In the genomic region with DNA sequence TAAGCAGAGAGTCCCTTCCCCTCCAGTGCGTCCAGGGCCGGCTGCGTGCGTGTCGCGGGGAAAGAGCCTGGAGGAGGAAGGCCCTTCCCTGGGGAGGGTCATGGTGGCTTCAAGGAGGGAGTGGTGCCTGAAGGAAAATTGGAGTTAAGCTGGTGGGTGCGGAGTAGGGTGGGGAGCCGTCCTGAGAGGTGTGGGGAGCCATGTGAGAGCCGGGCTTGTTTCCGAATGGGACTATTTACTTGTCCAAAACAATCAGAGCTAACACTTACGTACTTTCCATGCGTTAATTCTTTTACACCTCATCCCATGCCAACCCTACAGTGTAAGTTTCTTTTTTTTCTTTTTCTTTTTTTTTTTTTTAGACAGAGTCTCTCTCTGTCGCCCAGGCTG, we compare ENCODE assay signal across 8 cellular contexts. TPM values are rescaled to one million over a fixed set of nuclear protein-coding genes. Genes with fewer than 3 reads are reported as not detected.
DNase-seq lines count a peak whose midpoint lies in the region; ATAC-seq and TF ChIP-seq lines count a peak whose summit lies in the region.

No MANE protein-coding gene starts in this region.

- DNase-seq in AG20443 (ENCODE audit: low spot score) (peak; percentile 60), PC-3 (no peak), COR-L47 (lab: John Stamatoyannopoulos, UW) (no peak)
- DNase-seq in effector memory CD4-positive, alpha-beta T cell: peak in 1 of 3 donors; percentile 2
- DNase-seq in activated effector memory CD4-positive, alpha-beta T cell treated with Interleukin-2 at 50 U/mL for 16 hours: no peak

- H3F3A ChIP-seq in PC-3 (ENCODE audit: low read length, unreplicated experiment): no peaks in the 10 kb centered on the region

- TSS peak; percentile 38 for BruUV-seq in PC-3 (replicated peaks; lab: Mats Ljungman, UMichigan)

- no peaks in the 10 kb centered on the region for H3K27me3 Mint-ChIP-seq in nephron (ENCODE audit: low read depth)

- H3K4me3 ChIP-seq in PC-3 (ENCODE audit: low read length): peak overlapping the region; percentile 86
- peak overlapping the region; percentile 100 for H3K4me3 ChIP-seq in effector memory CD4-positive, alpha-beta T cell (ENCODE audit: insufficient read depth, low read depth, low read length, poor library complexity, severe bottlenecking)

- TF ChIP-seq CTCF in PC-3 (conservative IDR thresholded peaks at IDR 0.05; ENCODE audit: low read depth, low read length) (no peak), nephron (IDR thresholded peaks at IDR 0.05; ENCODE audit: unreplicated experiment in 3 of 3) (no peak)

- intact Hi-C loops in PC-3 (cut with micrococcal nuclease): loop anchor here (5.0 kb wide), 1 partner anchor 62 kb away; a partner anchor contains a TSS

- CTCF ChIA-PET in PC-3 (lab: Charles Lee): interaction anchor here (0.6 to 0.7 kb wide), 2 partner anchors 78 to 183 kb away, joined by 3 to 4 read pairs; no protein-coding TSS in a partner anchor

- peak overlapping the region; percentile 95 for H2AFZ ChIP-seq in PC-3 (ENCODE audit: low read length)

- ATAC-seq in GM19455 (IDR thresholded peaks at IDR 0.05; ENCODE audit: unreplicated experiment) (peak; percentile 13), PC-3 (no peak; the same call in 1 of the 2 replicates), HG02623 (IDR thresholded peaks at IDR 0.05; ENCODE audit: unreplicated experiment) (no peak)

- no peaks in the 10 kb centered on the region for H3K27me3 ChIP-seq in PC-3 (ENCODE audit: low read length)
- no peaks in the 10 kb centered on the region for H3K27me3 ChIP-seq in effector memory CD4-positive, alpha-beta T cell (replicated peaks; ENCODE audit: control insufficient read depth, insufficient read depth, low read length, poor library complexity, severe bottlenecking)

- no peaks in the 10 kb centered on the region for H3K9me3 Mint-ChIP-seq in nephron

- peak overlapping the region; percentile 79 for H3K4me2 ChIP-seq in PC-3 (ENCODE audit: low read length)

- H3K4me1 ChIP-seq in PC-3 (ENCODE audit: insufficient read depth, low read length): peaks cover 27% of the 10 kb centered on the region
- H3K4me1 ChIP-seq in effector memory CD4-positive, alpha-beta T cell (ENCODE audit: control insufficient read depth, insufficient read depth, low read length, poor library complexity, severe bottlenecking): peaks cover 9% of the 10 kb centered on the region

- no peaks in the 10 kb centered on the region for H3K9me3 ChIP-seq in PC-3 (ENCODE audit: low read length)
- H3K9me3 ChIP-seq in effector memory CD4-positive, alpha-beta T cell (ENCODE audit: control insufficient read depth, low read length): no peaks in the 10 kb centered on the region

- H3K9ac ChIP-seq in PC-3 (ENCODE audit: low read length): peak overlapping the region; percentile 85

- H3K36me3 Mint-ChIP-seq in nephron (ENCODE audit: low read depth): peaks cover 33% of the 10 kb centered on the region

- peaks cover 18% of the 10 kb centered on the region; the same call in 1 of the 2 replicates for H4K20me1 ChIP-seq in PC-3 (ENCODE audit: low read length)

- POLR2A ChIA-PET in PC-3 (lab: Charles Lee; ENCODE audit: unreplicated experiment): no interaction called here

- peaks cover 25% of the 10 kb centered on the region for H3K4me1 Mint-ChIP-seq in nephron

- peak overlapping the region; percentile 43 for H3K27ac ChIP-seq in PC-3 (ENCODE audit: low read length)
- peak overlapping the region; percentile 71 for H3K27ac ChIP-seq in effector memory CD4-positive, alpha-beta T cell (ENCODE audit: insufficient read depth, low read length, poor library complexity, severe bottlenecking)

- H3K9me2 ChIP-seq in PC-3 (replicated peaks; ENCODE audit: low read length): no peaks in the 10 kb centered on the region

- peak overlapping the region; percentile 70 to 95 (median 86) for H3K27ac Mint-ChIP-seq in nephron

- H3K36me3 ChIP-seq in PC-3 (ENCODE audit: low read depth, low read length): peaks cover 21% of the 10 kb centered on the region
- H3K36me3 ChIP-seq in effector memory CD4-positive, alpha-beta T cell (ENCODE audit: control insufficient read depth, insufficient read depth, low read length): peaks cover 26% of the 10 kb centered on the region

- H3K4me3 Mint-ChIP-seq in nephron: peak overlapping the region; percentile 98 to 100 (median 99)

- peaks cover 77% of the 10 kb centered on the region for H3K79me2 ChIP-seq in PC-3 (ENCODE audit: low read length)

RNA-seq across cellular contexts. Expression of a gene that starts 0.8 kb away (rescaled TPM):
- total RNA-seq in PC-3 (2014; rRNA removed): 20.5 and 22.5 TPM in 2 replicates

RNA-seq across cellular contexts. Expression of a gene that starts 0.8 kb away (rescaled TPM):
- 200 and 230 TPM in 2 replicates for total RNA-seq in PC-3 (2014; rRNA removed)
